ENCODE assay signal across 9 cellular contexts in the genomic region with DNA sequence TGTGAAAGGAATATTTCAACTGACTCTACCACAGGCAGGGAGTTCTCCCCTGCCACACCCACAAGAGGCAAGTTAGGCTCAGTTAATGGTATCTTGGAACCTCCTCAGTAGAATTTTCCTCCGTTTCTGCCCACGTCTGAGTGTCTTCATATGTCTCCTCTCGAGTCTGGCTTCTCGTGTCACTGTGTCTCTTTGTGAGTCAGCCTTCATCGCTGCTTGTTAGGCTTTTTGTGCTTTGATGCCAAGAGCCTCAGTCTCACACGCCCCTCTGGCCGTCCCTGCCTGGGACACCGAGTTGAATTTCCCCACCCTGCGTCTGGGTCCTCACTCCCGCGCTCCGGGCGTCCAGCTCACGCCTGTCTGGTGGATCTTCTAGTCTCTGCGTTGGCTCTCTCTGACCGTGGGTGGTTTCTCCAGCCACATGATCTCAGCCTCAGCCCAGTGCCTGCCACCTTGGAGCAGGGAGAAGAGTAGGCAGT.
DNase-seq lines count a peak whose midpoint lies in the region; ATAC-seq and TF ChIP-seq lines count a peak whose summit lies in the region.
"Had no signal": no experiment of that assay in that cellular context is flagged by ENCODE, and none has a peak within 500 bp of the region (broad histone marks: within the 10 kb centered on the region; RNA-seq: fewer than 3 reads in every experiment).

No MANE protein-coding gene starts in this region.

- 68% methylated on average over 16 of the region's 16 CpGs for WGBS in SK-N-SH (ENCODE audit: low lambda C conversion rate)
- WGBS in trophoblast cell (ENCODE audit: extremely low coverage, insufficient coverage, insufficient read length), result no CpG with 5 or more reads among the region's 16 CpGs

- H4K12ac ChIP-seq in trophoblast cell (ENCODE audit: low read depth, low read length), result no peak overlapping the region

- H3K4me1 ChIP-seq in BE2C, result no peaks in the 10 kb centered on the region
- H3K4me1 ChIP-seq in SK-N-SH (ENCODE audit: control insufficient read depth in 1 of 2, insufficient read depth in 2 of 2, low read depth in 1 of 2, low read length in 1 of 2), result peaks cover 0 to 6% of the 10 kb centered on the region in 2 experiments; a peak in 1 of 4 replicates
- H3K4me1 ChIP-seq in foreskin keratinocyte, result peaks cover 16% of the 10 kb centered on the region
- peaks cover 7 to 8% of the 10 kb centered on the region in 2 experiments for H3K4me1 ChIP-seq in trophoblast cell (ENCODE audit: control insufficient read depth in 1 of 2, insufficient read depth in 2 of 2, low read length in 2 of 2)

- peak; percentile 20 for DNase-seq in BE2C
- no peak for DNase-seq in SK-N-SH
- no peak for DNase-seq in foreskin keratinocyte
- DNase-seq in trophoblast cell, result peak in 1 of 2 donors; percentile 36
- DNase-seq in RPMI8226, result no peak
- no peak for DNase-seq in NCI-H187 treated with DMSO at 0.1 percent for 48 hours (lab: John Stamatoyannopoulos, UW)
- no peak for DNase-seq in NOMO-1 (lab: John Stamatoyannopoulos, UW; ENCODE audit: unreplicated experiment in 2 of 2)

- H3K9me3 ChIP-seq in BE2C (no peaks in the 10 kb centered on the region), SK-N-SH (no peaks in the 10 kb centered on the region), trophoblast cell (ENCODE audit: insufficient read depth, low read depth, low read length) (no peaks in the 10 kb centered on the region)
- H3K9me3 ChIP-seq: upper lobe of left lung had no signal

- H3K4me3 ChIP-seq in BE2C (ENCODE audit: low read depth, low read length) (no peak overlapping the region), SK-N-SH (ENCODE audit: low read depth in 2 of 2, low read length in 1 of 2) (no peak overlapping the region), trophoblast cell (ENCODE audit: low read depth, low read length) (no peak overlapping the region)
- H3K4me3 ChIP-seq: upper lobe of left lung had no signal

- no peak overlapping the region for H3K23ac ChIP-seq in trophoblast cell (ENCODE audit: low read length)

- POLR2A ChIA-PET in SK-N-SH (lab: Yijun Ruan, JAX), result no interaction called here

- H2AFZ ChIP-seq in SK-N-SH (ENCODE audit: low read depth) (peak overlapping the region; percentile 27; the same call in 1 of the 2 replicates), trophoblast cell (ENCODE audit: insufficient read depth, low read length, poor library complexity) (peak overlapping the region; percentile 35)

- H3K79me1 ChIP-seq in trophoblast cell (ENCODE audit: low read length), result no peaks in the 10 kb centered on the region

- no peak overlapping the region for H2BK5ac ChIP-seq in trophoblast cell (ENCODE audit: low read depth, low read length, poor library complexity)

- CTCF ChIA-PET in SK-N-SH (lab: Yijun Ruan, JAX), result interaction anchor here (1.2 to 9.8 kb wide), 5 partner anchors 23 to 207 kb away, joined by 5 to 216 read pairs (median 19); no protein-coding TSS in a partner anchor

- peak; percentile 55 for ATAC-seq in foreskin keratinocyte
- ATAC-seq in HG02970 (IDR thresholded peaks at IDR 0.05; ENCODE audit: low FRiP score, unreplicated experiment), result no peak

- no peak overlapping the region for H3K14ac ChIP-seq in trophoblast cell (ENCODE audit: low read length)

- no peaks in the 10 kb centered on the region for H3K27me3 ChIP-seq in BE2C
- H3K27me3 ChIP-seq in SK-N-SH (ENCODE audit: insufficient read depth), result no peaks in the 10 kb centered on the region
- H3K27me3 ChIP-seq in foreskin keratinocyte, result no peaks in the 10 kb centered on the region
- H3K27me3 ChIP-seq in trophoblast cell (ENCODE audit: insufficient read depth, low read length), result no peaks in the 10 kb centered on the region
- H3K27me3 ChIP-seq: upper lobe of left lung had no signal

- TF ChIP-seq CTCF in BE2C (IDR thresholded peaks at IDR 0.05; ENCODE audit: low read depth, low read length), result no peak
- no peak for TF ChIP-seq CTCF in SK-N-SH (IDR thresholded peaks at IDR 0.05)
- no peak for TF ChIP-seq CTCF in foreskin keratinocyte (conservative IDR thresholded peaks at IDR 0.05)

- TF ChIP-seq RAD21 in SK-N-SH (IDR thresholded peaks at IDR 0.05; ENCODE audit: low read length), result no peak

- no peaks in the 10 kb centered on the region for H4K20me1 ChIP-seq in SK-N-SH (ENCODE audit: insufficient read depth)

- H4K8ac ChIP-seq in trophoblast cell (ENCODE audit: low read depth, low read length), result no peak overlapping the region

- no peak for TF ChIP-seq EP300 in SK-N-SH (IDR thresholded peaks at IDR 0.05; ENCODE audit: borderline replicate concordance in 1 of 2, low read depth in 1 of 2, low read length in 1 of 2)

- no peak overlapping the region for H4K91ac ChIP-seq in trophoblast cell (ENCODE audit: low read depth, low read length)

- peak overlapping the region; percentile 56 for H2BK12ac ChIP-seq in trophoblast cell (ENCODE audit: low read length)

- H3K9ac ChIP-seq in SK-N-SH (no peak overlapping the region), trophoblast cell (ENCODE audit: low read length) (no peak overlapping the region)

- H3K36me3 ChIP-seq in BE2C (no peaks in the 10 kb centered on the region), SK-N-SH (replicated peaks in 1 of 2; ENCODE audit: control insufficient read depth in 1 of 2, insufficient read depth in 2 of 2, low read length in 1 of 2) (no peaks in the 10 kb centered on the region), trophoblast cell (ENCODE audit: control insufficient read depth in 1 of 2, insufficient read depth in 2 of 2, low read length in 2 of 2) (no peaks in the 10 kb centered on the region)
- H3K36me3 ChIP-seq: upper lobe of left lung had no signal

- H3K18ac ChIP-seq in trophoblast cell (ENCODE audit: low read length), result no peak overlapping the region

- no peaks in the 10 kb centered on the region for H3K79me2 ChIP-seq in SK-N-SH (ENCODE audit: insufficient read depth)
- H3K79me2 ChIP-seq in trophoblast cell (ENCODE audit: control insufficient read depth, insufficient read depth, low read length, poor library complexity), result no peaks in the 10 kb centered on the region

- no peak overlapping the region for H2BK120ac ChIP-seq in trophoblast cell (ENCODE audit: insufficient read depth, low read length, poor library complexity)

- no peak overlapping the region for H2AK5ac ChIP-seq in trophoblast cell (ENCODE audit: low read length)

- H3K27ac ChIP-seq in SK-N-SH (ENCODE audit: low read depth in 2 of 2, low read length in 1 of 2), result no peak overlapping the region
- H3K27ac ChIP-seq in foreskin keratinocyte, result peak overlapping the region; percentile 51
- H3K27ac ChIP-seq in trophoblast cell (ENCODE audit: low read depth, low read length), result no peak overlapping the region

- no peaks in the 10 kb centered on the region for H3K9me2 ChIP-seq in SK-N-SH

- no peaks in the 10 kb centered on the region for H3F3A ChIP-seq in SK-N-SH (replicated peaks; ENCODE audit: insufficient read depth)

- no peak overlapping the region for H3K4me2 ChIP-seq in SK-N-SH
- H3K4me2 ChIP-seq in trophoblast cell (ENCODE audit: low read length), result no peak overlapping the region

- H3K4ac ChIP-seq in trophoblast cell (ENCODE audit: low read depth, low read length), result no peak overlapping the region

TF ChIP-seq in SK-N-SH, 30 proteins besides CTCF, POLR2A, EP300 and RAD21:
- TF ChIP-seq, protein P1, sequence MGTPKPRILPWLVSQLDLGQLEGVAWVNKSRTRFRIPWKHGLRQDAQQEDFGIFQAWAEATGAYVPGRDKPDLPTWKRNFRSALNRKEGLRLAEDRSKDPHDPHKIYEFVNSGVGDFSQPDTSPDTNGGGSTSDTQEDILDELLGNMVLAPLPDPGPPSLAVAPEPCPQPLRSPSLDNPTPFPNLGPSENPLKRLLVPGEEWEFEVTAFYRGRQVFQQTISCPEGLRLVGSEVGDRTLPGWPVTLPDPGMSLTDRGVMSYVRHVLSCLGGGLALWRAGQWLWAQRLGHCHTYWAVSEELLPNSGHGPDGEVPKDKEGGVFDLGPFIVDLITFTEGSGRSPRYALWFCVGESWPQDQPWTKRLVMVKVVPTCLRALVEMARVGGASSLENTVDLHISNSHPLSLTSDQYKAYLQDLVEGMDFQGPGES (IDR thresholded peaks at IDR 0.05; ENCODE audit: low read depth, low read length), result no peak
- no peak for TF ChIP-seq RXRA (IDR thresholded peaks at IDR 0.05; ENCODE audit: borderline replicate concordance, low read depth)
- TF ChIP-seq, protein P2, sequence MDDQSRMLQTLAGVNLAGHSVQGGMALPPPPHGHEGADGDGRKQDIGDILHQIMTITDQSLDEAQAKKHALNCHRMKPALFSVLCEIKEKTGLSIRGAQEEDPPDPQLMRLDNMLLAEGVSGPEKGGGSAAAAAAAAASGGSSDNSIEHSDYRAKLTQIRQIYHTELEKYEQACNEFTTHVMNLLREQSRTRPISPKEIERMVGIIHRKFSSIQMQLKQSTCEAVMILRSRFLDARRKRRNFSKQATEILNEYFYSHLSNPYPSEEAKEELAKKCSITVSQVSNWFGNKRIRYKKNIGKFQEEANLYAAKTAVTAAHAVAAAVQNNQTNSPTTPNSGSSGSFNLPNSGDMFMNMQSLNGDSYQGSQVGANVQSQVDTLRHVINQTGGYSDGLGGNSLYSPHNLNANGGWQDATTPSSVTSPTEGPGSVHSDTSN (IDR thresholded peaks at IDR 0.05), result no peak
- no peak for TF ChIP-seq FOSL2 (IDR thresholded peaks at IDR 0.05; ENCODE audit: borderline replicate concordance, low read depth)
- no peak for TF ChIP-seq TEAD4 (IDR thresholded peaks at IDR 0.05; ENCODE audit: borderline replicate concordance, insufficient read depth)
- no peak for TF ChIP-seq FOXJ3 (CRISPR knock-in tag; IDR thresholded peaks at IDR 0.05)
- no peak for TF ChIP-seq RCOR1 (IDR thresholded peaks at IDR 0.05; ENCODE audit: low read length)
- no peak for TF ChIP-seq MXI1 (IDR thresholded peaks at IDR 0.05; ENCODE audit: low read depth, low read length)
